ENCODE assay signal across 9 cellular contexts in the genomic region with DNA sequence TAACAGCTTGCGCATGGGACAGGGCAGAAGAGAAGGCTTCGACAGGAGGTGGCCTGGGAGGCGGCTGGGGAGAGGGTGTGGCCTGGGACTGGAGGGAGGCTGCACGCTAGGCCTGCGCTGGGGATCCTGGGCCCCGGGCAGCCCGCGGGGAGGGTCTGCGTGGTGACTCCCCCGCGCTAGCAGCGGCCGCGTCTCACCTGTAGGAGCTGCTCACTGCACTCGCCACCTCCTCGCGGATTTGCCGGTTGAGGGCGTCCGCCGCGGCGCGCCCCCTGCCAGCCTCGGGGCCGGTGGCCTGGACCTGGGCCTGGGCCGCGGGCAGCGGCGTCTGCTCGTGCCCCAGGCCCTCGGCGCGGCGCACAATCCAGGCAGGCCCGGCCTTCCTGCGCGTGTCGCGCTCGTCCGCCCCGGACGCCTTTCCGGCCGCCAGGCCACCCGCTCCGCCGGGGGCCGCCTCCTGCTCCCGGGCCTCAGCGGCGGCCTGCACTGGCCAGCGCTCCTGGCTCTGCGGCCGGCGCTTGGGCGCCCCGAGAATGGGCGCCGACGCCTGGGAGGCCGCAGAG. TPM values are rescaled to one million over a fixed set of nuclear protein-coding genes. Genes with fewer than 3 reads are reported as not detected.
DNase-seq lines count a peak whose midpoint lies in the region; ATAC-seq and TF ChIP-seq lines count a peak whose summit lies in the region.
"Had no signal": no experiment of that assay in that cellular context is flagged by ENCODE, and none has a peak within 500 bp of the region (broad histone marks: within the 10 kb centered on the region; RNA-seq: fewer than 3 reads in every experiment).

No MANE protein-coding gene starts in this region.

- no peak overlapping the region for H3K27ac Mint-ChIP-seq in immature natural killer cell
- no peak overlapping the region for H3K27ac Mint-ChIP-seq in stimulated activated effector memory CD8-positive, alpha-beta T cell treated with anti-CD3 and anti-CD28 coated beads, Interleukin-12 subunit alpha, Interleukin-12 subunit beta, amount 100 ng/mL, for 72 hours

- peaks cover 0 to 3% (median 0%) of the 10 kb centered on the region in 3 donors for H3K36me3 Mint-ChIP-seq in immature natural killer cell
- no peaks in the 10 kb centered on the region for H3K36me3 Mint-ChIP-seq in stimulated activated effector memory CD8-positive, alpha-beta T cell treated with anti-CD3 and anti-CD28 coated beads, Interleukin-12 subunit alpha, Interleukin-12 subunit beta, amount 100 ng/mL, for 72 hours

- peaks cover 14 to 25% of the 10 kb centered on the region in 2 donors for H3K4me1 Mint-ChIP-seq in immature natural killer cell
- H3K4me1 Mint-ChIP-seq in stimulated activated effector memory CD8-positive, alpha-beta T cell treated with anti-CD3 and anti-CD28 coated beads, Interleukin-12 subunit alpha, Interleukin-12 subunit beta, amount 100 ng/mL, for 72 hours, result peaks cover 20% of the 10 kb centered on the region

- no peaks in the 10 kb centered on the region for H3K36me3 ChIP-seq in brain microvascular endothelial cell (replicated peaks)

- H3K27me3 ChIP-seq in brain microvascular endothelial cell (replicated peaks), result peaks cover 50% of the 10 kb centered on the region

- DNase-seq in NCI-H2081 (lab: John Stamatoyannopoulos, UW), result peak; percentile 38 to 63
- no peak for DNase-seq in NCI-H2081 treated with DMSO at 0.1 percent for 48 hours (lab: John Stamatoyannopoulos, UW)
- peak; percentile 44 for DNase-seq in NCI-H2171 treated with DMSO at 0.1 percent for 48 hours (lab: John Stamatoyannopoulos, UW)
- no peak for DNase-seq in brain microvascular endothelial cell
- no peak for DNase-seq in immature natural killer cell
- DNase-seq in stimulated activated effector memory CD8-positive, alpha-beta T cell treated with anti-CD3 and anti-CD28 coated beads, Interleukin-12 subunit alpha, Interleukin-12 subunit beta, amount 100 ng/mL, for 72 hours (ENCODE audit: low spot score in 2 of 2), result no peak
- DNase-seq in GF-D8 (lab: John Stamatoyannopoulos, UW), result no peak
- DNase-seq in ureter (ENCODE audit: low spot score), result no peak

- in situ Hi-C loops in brain microvascular endothelial cell (cut with HindIII; ENCODE audit: low pct_ligation_motif_present, low sequenced_read_pairs), result no loop called here

- peaks cover 17 to 31% (median 28%) of the 10 kb centered on the region in 3 donors for H3K27me3 Mint-ChIP-seq in immature natural killer cell (ENCODE audit: low read depth in 3 of 3)

- no peak for TF ChIP-seq CTCF in brain microvascular endothelial cell (IDR thresholded peaks at IDR 0.05; ENCODE audit: low read depth, low read length, missing control alignments)

- peak overlapping the region; percentile 39 for H3K4me3 ChIP-seq in brain microvascular endothelial cell (ENCODE audit: low read depth, low read length)

- no peak overlapping the region for H3K27ac ChIP-seq in brain microvascular endothelial cell
- H3K27ac ChIP-seq: C4-2B had no signal

- H3K9me3 Mint-ChIP-seq in immature natural killer cell, result no peaks in the 10 kb centered on the region
- H3K9me3 Mint-ChIP-seq in stimulated activated effector memory CD8-positive, alpha-beta T cell treated with anti-CD3 and anti-CD28 coated beads, Interleukin-12 subunit alpha, Interleukin-12 subunit beta, amount 100 ng/mL, for 72 hours, result no peaks in the 10 kb centered on the region

- H3K4me3 Mint-ChIP-seq in immature natural killer cell, result peak overlapping the region; percentile 70 to 79 (median 74)
- H3K4me3 Mint-ChIP-seq in stimulated activated effector memory CD8-positive, alpha-beta T cell treated with anti-CD3 and anti-CD28 coated beads, Interleukin-12 subunit alpha, Interleukin-12 subunit beta, amount 100 ng/mL, for 72 hours, result peak overlapping the region; percentile 65

- peak; percentile 52 for ATAC-seq in stimulated activated effector memory CD8-positive, alpha-beta T cell treated with anti-CD3 and anti-CD28 coated beads, Interleukin-12 subunit alpha, Interleukin-12 subunit beta, amount 100 ng/mL, for 72 hours

RNA-seq across cellular contexts. Expression of gene MAP6, which starts 1.5 kb away (rescaled TPM):
- not detected for polyA plus RNA-seq in immature natural killer cell
- total RNA-seq in ureter, result 13.5 TPM

RNA-seq across cellular contexts. Expression of gene MOGAT2, which starts 50.3 kb away (rescaled TPM):
- not detected for polyA plus RNA-seq in immature natural killer cell
- 8.2 TPM for total RNA-seq in ureter

Comparison
In these comparisons a context has a peak if more than half of its experiments do, and no peak if none do; other contexts are left out.
1. DNase-seq: peak in NCI-H2081 (2 of 2) and NCI-H2171 treated with DMSO at 0.1 percent for 48 hours (single experiment); none in NCI-H2081 treated with DMSO at 0.1 percent for 48 hours (single experiment), brain microvascular endothelial cell (single experiment), immature natural killer cell (0 of 3), stimulated activated effector memory CD8-positive, alpha-beta T cell treated with anti-CD3 and anti-CD28 coated beads, Interleukin-12 subunit alpha, Interleukin-12 subunit beta, amount 100 ng/mL, for 72 hours (0 of 2), GF-D8 (single experiment) and ureter (single experiment).